In genomic region chr1:197391303-197392226, GRCh38 we compare ENCODE assay signal across 12 cellular contexts.
A peak's percentile ranks its signal among the peaks of the same experiment; 100 is the strongest.
DNase-seq lines count a peak whose midpoint lies in the region; FAIRE-seq and TF ChIP-seq lines count a peak whose summit lies in the region.
"Had no signal": no experiment of that assay in that cellular context is flagged by ENCODE, and none has a peak within 500 bp of the region (broad histone marks: within the 10 kb centered on the region; RNA-seq: fewer than 3 reads in every experiment).

No MANE protein-coding gene starts in this region.

- H3K36me3 ChIP-seq in OCI-LY7 (ENCODE audit: insufficient read depth, low read length) (no peaks in the 10 kb centered on the region), astrocyte (ENCODE audit: insufficient read depth, low read length) (no peaks in the 10 kb centered on the region), thyroid gland (no peaks in the 10 kb centered on the region), vagina (no peaks in the 10 kb centered on the region)

- CTCF ChIA-PET in OCI-LY7 (lab: Charles Lee; ENCODE audit: unreplicated experiment): no interaction called here

- H3K4me2 ChIP-seq in OCI-LY7 (ENCODE audit: low read length) (no peak overlapping the region), astrocyte (ENCODE audit: low read length) (no peak overlapping the region)

- H3K4me1 ChIP-seq in OCI-LY7 (ENCODE audit: insufficient read depth, low read length, poor library complexity, severe bottlenecking) (no peaks in the 10 kb centered on the region), astrocyte (ENCODE audit: insufficient read depth, low read length) (no peaks in the 10 kb centered on the region), thyroid gland (peaks cover 11 to 13% of the 10 kb centered on the region in 2 donors), vagina (no peaks in the 10 kb centered on the region)

- 65 to 71% methylated on average over 3 of the region's 3 CpGs for WGBS in thyroid gland, 2 donors

- no peaks in the 10 kb centered on the region for H4K20me1 ChIP-seq in OCI-LY7 (ENCODE audit: insufficient read depth, low read length)
- no peaks in the 10 kb centered on the region for H4K20me1 ChIP-seq in astrocyte (ENCODE audit: insufficient read depth, low read length)

- DNase-seq in stimulated activated naive CD4-positive, alpha-beta T cell (lab: John Stamatoyannopoulos, UW): peak in 4 of 6 experiments; percentile 6 to 85 (median 84)
- DNase-seq in stimulated activated naive CD4-positive, alpha-beta T cell treated with Interleukin-2 at 50 U/mL for 16 hours (lab: John Stamatoyannopoulos, UW): no peak
- DNase-seq in OCI-LY7 (ENCODE audit: low spot score) (no peak), astrocyte (ENCODE audit: low read depth) (peak; percentile 26), thyroid gland (no peak), NCI-H774 (lab: John Stamatoyannopoulos, UW) (no peak), HK-2 (ENCODE audit: unreplicated experiment) (no peak), vagina (ENCODE audit: extremely low spot score in 2 of 2) (no peak)
- DNase-seq: activated CD4-positive, alpha-beta T cell treated with anti-CD3 and anti-CD28 coated beads, Interleukin-2, amount 50 U/mL, for 1 hour had no signal

- no peaks in the 10 kb centered on the region for H3K36me3 Mint-ChIP-seq in astrocyte (ENCODE audit: low read depth, unreplicated experiment)

- H3K4me1 Mint-ChIP-seq in astrocyte (ENCODE audit: low read depth, unreplicated experiment): peaks cover 5% of the 10 kb centered on the region
- H3K4me1 Mint-ChIP-seq: neural crest cell had no signal

- no peak for FAIRE-seq in astrocyte (lab: Jason Lieb, UNC)
- FAIRE-seq: islet of Langerhans had no signal

- intact Hi-C loops in OCI-LY7 (cut with micrococcal nuclease; ENCODE audit: unreplicated experiment) (no loop called here), thyroid gland (cut with DNase I) (no loop called here), vagina (cut with DNase I) (no loop called here)

- TF ChIP-seq CTCF in OCI-LY7 (conservative IDR thresholded peaks at IDR 0.05; ENCODE audit: low read length): peak; percentile 12; the same call in 1 of the 2 replicates
- no peak for TF ChIP-seq CTCF in astrocyte (IDR thresholded peaks at IDR 0.05; ENCODE audit: insufficient read depth, low read depth, low read length)
- TF ChIP-seq CTCF in thyroid gland (IDR thresholded peaks at IDR 0.05): no peak
- no peak for TF ChIP-seq CTCF in vagina (IDR thresholded peaks at IDR 0.05)

- H3K9me3 ChIP-seq in OCI-LY7 (ENCODE audit: low read length) (no peaks in the 10 kb centered on the region), astrocyte (ENCODE audit: insufficient read depth, low read depth, low read length) (no peaks in the 10 kb centered on the region), thyroid gland (no peaks in the 10 kb centered on the region), vagina (no peaks in the 10 kb centered on the region)

- no peaks in the 10 kb centered on the region for H3K79me2 ChIP-seq in OCI-LY7 (ENCODE audit: insufficient read depth, low read depth, low read length)
- H3K79me2 ChIP-seq in astrocyte (ENCODE audit: insufficient read depth, low read length): no peaks in the 10 kb centered on the region

- H3K27ac Mint-ChIP-seq in astrocyte (ENCODE audit: unreplicated experiment): no peak overlapping the region

- no peak overlapping the region for H3K4me3 ChIP-seq in OCI-LY7 (ENCODE audit: low read depth, low read length, poor library complexity, severe bottlenecking)
- H3K4me3 ChIP-seq in astrocyte (ENCODE audit: insufficient read depth, low read depth, low read length): no peak overlapping the region
- H3K4me3 ChIP-seq in thyroid gland (replicated peaks in 1 of 3): no peak overlapping the region
- H3K4me3 ChIP-seq in vagina: no peak overlapping the region

- H3K27ac ChIP-seq in OCI-LY7 (ENCODE audit: low read depth, low read length, poor library complexity, severe bottlenecking): no peak overlapping the region
- H3K27ac ChIP-seq in astrocyte (ENCODE audit: low read depth, low read length): no peak overlapping the region
- peak overlapping the region; percentile 29 to 39 (median 33) for H3K27ac ChIP-seq in thyroid gland
- no peak overlapping the region for H3K27ac ChIP-seq in vagina
- H3K27ac ChIP-seq: RWPE1 had no signal

- TF ChIP-seq POLR2A in thyroid gland (IDR thresholded peaks at IDR 0.05) (no peak), vagina (IDR thresholded peaks at IDR 0.05) (no peak)

- H3K27me3 Mint-ChIP-seq in astrocyte (ENCODE audit: low read depth, unreplicated experiment): no peaks in the 10 kb centered on the region

- no peak overlapping the region for H3K4me3 Mint-ChIP-seq in astrocyte (ENCODE audit: unreplicated experiment)
- H3K4me3 Mint-ChIP-seq: neural crest cell had no signal

- no peaks in the 10 kb centered on the region for H3K9me3 Mint-ChIP-seq in astrocyte (ENCODE audit: unreplicated experiment)
- H3K9me3 Mint-ChIP-seq: neural crest cell had no signal

- BruUV-seq in OCI-LY7 (replicated peaks; lab: Mats Ljungman, UMichigan): no TSS peak

- POLR2A ChIA-PET in OCI-LY7 (lab: Charles Lee): no interaction called here

- no peaks in the 10 kb centered on the region for H3K9me2 ChIP-seq in OCI-LY7 (ENCODE audit: insufficient read depth, low read length)

- H3K27me3 ChIP-seq in astrocyte (ENCODE audit: insufficient read depth, low read length) (peaks cover 3% of the 10 kb centered on the region), thyroid gland (no peaks in the 10 kb centered on the region), vagina (no peaks in the 10 kb centered on the region)

- H2AFZ ChIP-seq in OCI-LY7 (ENCODE audit: low read length): no peak overlapping the region
- no peak overlapping the region for H2AFZ ChIP-seq in astrocyte (ENCODE audit: low read depth, low read length)

- no peak overlapping the region for H3K9ac ChIP-seq in astrocyte (ENCODE audit: low read length)

Comparison
In these comparisons a context has a peak if more than half of its experiments do, and no peak if none do; other contexts are left out.
1. DNase-seq: peak in stimulated activated naive CD4-positive, alpha-beta T cell (4 of 6) and astrocyte (single experiment); none in stimulated activated naive CD4-positive, alpha-beta T cell treated with Interleukin-2 at 50 U/mL for 16 hours (single experiment), OCI-LY7 (single experiment), thyroid gland (0 of 2), NCI-H774 (single experiment), HK-2 (single experiment) and vagina (0 of 2).
2. H3K27ac ChIP-seq: peak in thyroid gland (3 of 3); none in OCI-LY7 (single experiment), astrocyte (single experiment) and vagina (single experiment).